Comparison of ENCODE assay signal across 8 cellular contexts in the genomic region with DNA sequence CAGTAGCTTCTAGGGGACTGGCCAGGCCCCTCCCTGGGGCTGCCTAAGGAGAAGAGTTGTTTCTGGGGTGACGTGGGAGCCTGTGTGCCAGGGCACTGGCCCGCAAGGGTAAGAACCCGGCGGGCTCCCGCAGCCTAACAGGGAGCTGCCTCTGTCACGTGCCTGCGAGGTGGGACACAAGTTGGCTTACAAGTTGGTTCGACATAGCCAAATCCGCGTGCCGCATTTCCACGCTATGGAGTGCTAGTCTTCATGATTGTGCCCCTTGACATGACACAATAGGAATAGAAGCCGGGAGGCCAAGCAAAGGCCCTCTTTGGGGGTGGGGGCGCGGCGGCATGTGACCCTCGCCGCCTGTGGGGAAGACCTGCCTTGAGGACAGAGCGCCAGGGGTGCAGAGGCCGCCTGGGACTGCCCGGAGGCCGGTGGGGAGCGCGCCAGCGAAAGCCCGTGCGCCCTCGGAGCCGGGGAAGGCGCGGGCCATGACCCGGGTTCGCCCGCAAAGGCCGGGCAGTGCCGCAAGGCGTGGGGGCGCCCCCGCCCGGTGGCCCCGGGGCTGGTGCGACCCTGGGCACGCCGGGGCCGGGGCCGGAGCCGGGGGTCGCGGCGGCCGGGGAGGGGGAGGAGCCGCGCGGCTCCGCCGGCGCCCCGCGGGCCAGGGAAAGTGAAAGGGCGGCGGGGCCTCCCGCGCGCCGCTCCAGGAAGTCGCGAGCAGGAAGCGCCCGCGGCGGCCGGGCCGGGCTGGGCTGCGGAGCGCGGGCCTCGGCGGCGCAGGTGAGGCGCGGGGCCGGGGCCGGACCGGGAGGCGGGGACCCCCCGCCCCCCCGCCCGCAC. TPM values are rescaled to one million over a fixed set of nuclear protein-coding genes. Genes with fewer than 3 reads are reported as not detected.
DNase-seq lines count a peak whose midpoint lies in the region; ATAC-seq and TF ChIP-seq lines count a peak whose summit lies in the region.

TSS of gene SLC37A1 (plus strand) at position 702 of the 834 bp plus-strand sequence. CDS start 4,603 bp downstream, outside the sequence.

- peak within 1 kb of the TSS; percentile 86 for H2AFZ ChIP-seq in OCI-LY3 (ENCODE audit: low read depth, low read length)

- H3K4me3 ChIP-seq in OCI-LY3 (ENCODE audit: low read length) (peak within 1 kb of the TSS; percentile 96), astrocyte of the cerebellum (ENCODE audit: low read depth, low read length) (peak within 1 kb of the TSS; percentile 54), iPS-15b (ENCODE audit: low read depth, low read length) (peak within 1 kb of the TSS; percentile 64), skeletal muscle tissue (ENCODE audit: low read length in 3 of 3) (peak within 1 kb of the TSS; percentile 72 to 82 (median 76))

- in situ Hi-C loops in astrocyte of the cerebellum (cut with HindIII; ENCODE audit: low sequenced_read_pairs): no loop called here

- H3K36me3 ChIP-seq in OCI-LY3 (replicated peaks; ENCODE audit: low read depth, low read length) (peaks cover 7% of the 10 kb centered on the region), iPS-15b (ENCODE audit: control insufficient read depth, insufficient read depth, low read length) (peaks cover 3% of the 10 kb centered on the region), skeletal muscle tissue (ENCODE audit: control insufficient read depth in 3 of 3, insufficient read depth in 3 of 3, low read length in 3 of 3) (peaks cover 0 to 3% (median 2%) of the 10 kb centered on the region in 3 donors)

- POLR2A ChIA-PET in GM10248 (lab: Yijun Ruan, JAX): no interaction called here

- H3K27me3 ChIP-seq in OCI-LY3 (ENCODE audit: low read depth, low read length): no peaks in the 10 kb centered on the region
- peaks cover 6% of the 10 kb centered on the region for H3K27me3 ChIP-seq in iPS-15b (ENCODE audit: control insufficient read depth, insufficient read depth, low read length)
- no peaks in the 10 kb centered on the region for H3K27me3 ChIP-seq in skeletal muscle tissue (ENCODE audit: control insufficient read depth in 3 of 3, insufficient read depth in 3 of 3, low read length in 3 of 3)

- ATAC-seq in GM21737 (IDR thresholded peaks at IDR 0.05; ENCODE audit: unreplicated experiment): peak; percentile 42

- peak within 1 kb of the TSS; percentile 97 for H3K4me2 ChIP-seq in OCI-LY3 (ENCODE audit: low read length)

- CTCF ChIA-PET in GM10248 (lab: Yijun Ruan, JAX): interaction anchor here (0.7 to 2.0 kb wide), 9 partner anchors 10 to 204 kb away, joined by 3 to 6 read pairs (median 3); no protein-coding TSS in a partner anchor

- DNase-seq in GM10248 (ENCODE audit: extremely low spot score) (peak; percentile 69), astrocyte of the cerebellum (ENCODE audit: low read depth) (no peak), SKM-1 (lab: John Stamatoyannopoulos, UW; ENCODE audit: unreplicated experiment) (no peak), OCI-M2 (lab: John Stamatoyannopoulos, UW; ENCODE audit: unreplicated experiment) (no peak)

- H3K27ac ChIP-seq in OCI-LY3 (ENCODE audit: low read length): peak within 1 kb of the TSS; percentile 61
- peak within 1 kb of the TSS; percentile 84 for H3K27ac ChIP-seq in skeletal muscle tissue (ENCODE audit: low read depth, low read length)

- peak; percentile 34 for TF ChIP-seq CTCF in GM10248 (IDR thresholded peaks at IDR 0.05; ENCODE audit: control extremely low read depth, extremely low read depth, low read depth, missing control alignments)
- TF ChIP-seq CTCF in OCI-LY3 (IDR thresholded peaks at IDR 0.05; ENCODE audit: low read depth, low read length): 0 out of 2 replicates have a peak, but pooled peaks have one; percentile 13
- no peak for TF ChIP-seq CTCF in astrocyte of the cerebellum (IDR thresholded peaks at IDR 0.05; ENCODE audit: low read depth, low read length, missing control alignments)

- peaks cover 14% of the 10 kb centered on the region for H3K79me2 ChIP-seq in OCI-LY3 (ENCODE audit: low read length)

- H3K9ac ChIP-seq in OCI-LY3 (ENCODE audit: low read length) (peak within 1 kb of the TSS; percentile 94), iPS-15b (ENCODE audit: low read depth, low read length) (peak within 1 kb of the TSS; percentile 60), skeletal muscle tissue (ENCODE audit: low read depth in 1 of 3, low read length in 3 of 3) (peak within 1 kb of the TSS; percentile 84 to 87 (median 84))

- no peaks in the 10 kb centered on the region for H4K20me1 ChIP-seq in OCI-LY3 (ENCODE audit: insufficient read depth, low read length)

- H3K4me1 ChIP-seq in OCI-LY3 (ENCODE audit: low read length) (peaks cover 14% of the 10 kb centered on the region), iPS-15b (ENCODE audit: control insufficient read depth, insufficient read depth, low read length) (peaks cover 12% of the 10 kb centered on the region), skeletal muscle tissue (ENCODE audit: control insufficient read depth in 3 of 3, insufficient read depth in 3 of 3, low read length in 3 of 3) (peaks cover 12 to 19% (median 12%) of the 10 kb centered on the region in 3 donors)

- H3K9me3 ChIP-seq in OCI-LY3 (ENCODE audit: insufficient read depth, low read length) (no peaks in the 10 kb centered on the region), iPS-15b (ENCODE audit: control insufficient read depth, insufficient read depth, low read length) (no peaks in the 10 kb centered on the region), skeletal muscle tissue (ENCODE audit: control insufficient read depth in 3 of 3, low read length in 3 of 3) (no peaks in the 10 kb centered on the region)

RNA-seq across cellular contexts. Expression of gene SLC37A1, which starts in this region (rescaled TPM):
- 2.1 TPM for total RNA-seq in skeletal muscle tissue
